ENCODE assay signal across 17 cellular contexts in genomic region chr12:22600226-22600625, GRCh38. TPM values are rescaled to one million over a fixed set of nuclear protein-coding genes. Genes with fewer than 3 reads are reported as not detected.
DNase-seq lines count a peak whose midpoint lies in the region; ATAC-seq, FAIRE-seq and TF ChIP-seq lines count a peak whose summit lies in the region.
"Had no signal": no experiment of that assay in that cellular context is flagged by ENCODE, and none has a peak within 500 bp of the region (broad histone marks: within the 10 kb centered on the region; RNA-seq: fewer than 3 reads in every experiment).

No MANE protein-coding gene starts in this region.

- TF ChIP-seq POLR2A in H54 (IDR thresholded peaks at IDR 0.05; ENCODE audit: low read depth, low read length) (no peak), prostate gland (IDR thresholded peaks at IDR 0.05) (no peak), GM12892 (IDR thresholded peaks at IDR 0.05; ENCODE audit: low read depth, low read length) (no peak)

- H3K27ac ChIP-seq in small intestine (ENCODE audit: low read depth in 1 of 2, low read length in 1 of 2) (peak overlapping the region in 1 of 2 donors; percentile 82), prostate gland (no peak overlapping the region), lower lobe of right lung (no peak overlapping the region)
- H3K27ac ChIP-seq: BLaER1 treated with 17β-estradiol and CSF1 and Interleukin-3, amounts not matched to agents 10 nM and 100 nM had no signal

- WGBS in small intestine, 3 donors = 19 to 61% (median 26%) methylated on average over 3 of the region's 3 CpGs
- WGBS in prostate gland = 89% methylated on average over 3 of the region's 3 CpGs

- H3K4me1 ChIP-seq in small intestine (ENCODE audit: control insufficient read depth in 2 of 2, insufficient read depth in 1 of 2, low read depth in 1 of 2, low read length in 1 of 2) (no peaks in the 10 kb centered on the region), prostate gland (replicated peaks) (no peaks in the 10 kb centered on the region), lower lobe of right lung (no peaks in the 10 kb centered on the region)
- H3K4me1 ChIP-seq: HAP-1 had no signal

- intact Hi-C loops in prostate gland (cut with DNase I) (no loop called here), lower lobe of right lung (cut with DNase I) (no loop called here)

- H3K4me3 ChIP-seq in small intestine (ENCODE audit: low read depth in 1 of 2, low read length in 2 of 2) (no peak overlapping the region), prostate gland (no peak overlapping the region), lower lobe of right lung (no peak overlapping the region)
- H3K4me3 ChIP-seq: BLaER1 treated with 17β-estradiol and CSF1 and Interleukin-3, amounts not matched to agents 10 nM and 100 nM; HAP-1 had no signal

- no peak for DNase-seq in H54 (ENCODE audit: insufficient read length, low spot score)
- peak; percentile 44 for DNase-seq in MV-4-11 (lab: John Stamatoyannopoulos, UW)
- DNase-seq in small intestine = peak; percentile 94
- DNase-seq in prostate gland (ENCODE audit: low spot score) = no peak
- DNase-seq in GM12892 (ENCODE audit: insufficient read length) = no peak
- no peak for DNase-seq in lower lobe of right lung
- DNase-seq: 8988T; Calu3; CD8-positive, alpha-beta T cell; DMS79 treated with DMSO at 0.1 percent for 48 hours; GF-D8 had no signal

- H3K27me3 ChIP-seq in small intestine (ENCODE audit: control insufficient read depth in 2 of 2, insufficient read depth in 2 of 2, low read length in 2 of 2) (peaks cover 0 to 2% of the 10 kb centered on the region in 2 donors), prostate gland (replicated peaks; ENCODE audit: insufficient read depth) (no peaks in the 10 kb centered on the region), lower lobe of right lung (ENCODE audit: low read depth) (no peaks in the 10 kb centered on the region)
- H3K27me3 ChIP-seq: BLaER1 treated with 17β-estradiol and CSF1 and Interleukin-3, amounts not matched to agents 10 nM and 100 nM had no signal

- no peak for TF ChIP-seq CTCF in prostate gland (IDR thresholded peaks at IDR 0.05)
- TF ChIP-seq CTCF in lower lobe of right lung (IDR thresholded peaks at IDR 0.05) = no peak

- no peak for ATAC-seq in GM21723 (IDR thresholded peaks at IDR 0.05; ENCODE audit: unreplicated experiment)
- ATAC-seq in lower lobe of right lung = no peak
- ATAC-seq: CD8-positive, alpha-beta T cell; HepG2 had no signal

- no peaks in the 10 kb centered on the region for H3K9me3 ChIP-seq in small intestine (ENCODE audit: control insufficient read depth, low read depth)
- H3K9me3 ChIP-seq in prostate gland = no peaks in the 10 kb centered on the region
- no peaks in the 10 kb centered on the region for H3K9me3 ChIP-seq in lower lobe of right lung
- H3K9me3 ChIP-seq: HAP-1 had no signal

- H3K36me3 ChIP-seq in small intestine (ENCODE audit: control insufficient read depth in 2 of 2, insufficient read depth in 2 of 2, low read length in 2 of 2) = no peaks in the 10 kb centered on the region
- no peaks in the 10 kb centered on the region for H3K36me3 ChIP-seq in prostate gland
- no peaks in the 10 kb centered on the region for H3K36me3 ChIP-seq in lower lobe of right lung
- H3K36me3 ChIP-seq: BLaER1 treated with 17β-estradiol and CSF1 and Interleukin-3, amounts not matched to agents 10 nM and 100 nM; HAP-1 had no signal

- FAIRE-seq in H54 (lab: Jason Lieb, UNC) = peak; percentile 23
- peak; percentile 51 for FAIRE-seq in colon (lab: Jason Lieb, UNC)
- peak; percentile 95 for FAIRE-seq in small intestine (lab: Jason Lieb, UNC)
- FAIRE-seq in GM12892 (lab: Jason Lieb, UNC) = no peak
- FAIRE-seq: H1, HepG2 had no signal

RNA-seq across cellular contexts. Expression of gene ETNK1, which starts 24.7 kb away (rescaled TPM):
- polyA plus RNA-seq in small intestine = 10 to 100 TPM; 17.8 to 34.2 (median 20.3) TPM
- total RNA-seq in prostate gland (10 to 100 TPM; 48.0 to 64.2 TPM), lower lobe of right lung (82.4 TPM)
- 28.4 TPM for polyA plus RNA-seq in GM12892 (2012; ENCODE audit: missing spikeins)

RNA-seq across cellular contexts. Expression of gene C2CD5, which starts 55.9 kb away (rescaled TPM):
- 10 to 100 TPM; 15.4 to 27.1 (median 19.7) TPM for polyA plus RNA-seq in small intestine
- total RNA-seq in prostate gland = 10 to 100 TPM; 26.6 to 37.6 TPM
- 21.7 TPM for polyA plus RNA-seq in GM12892 (2012; ENCODE audit: missing spikeins)
- 50.2 TPM for total RNA-seq in lower lobe of right lung

Comparison
In these comparisons a context has a peak if more than half of its experiments do, and no peak if none do; other contexts are left out.
1. DNase-seq: peak in MV-4-11 (single experiment) and small intestine (single experiment); none in H54 (single experiment), prostate gland (single experiment), GM12892 (single experiment) and lower lobe of right lung (single experiment).